9 cellular contexts compared by ENCODE assay signal in the genomic region with DNA sequence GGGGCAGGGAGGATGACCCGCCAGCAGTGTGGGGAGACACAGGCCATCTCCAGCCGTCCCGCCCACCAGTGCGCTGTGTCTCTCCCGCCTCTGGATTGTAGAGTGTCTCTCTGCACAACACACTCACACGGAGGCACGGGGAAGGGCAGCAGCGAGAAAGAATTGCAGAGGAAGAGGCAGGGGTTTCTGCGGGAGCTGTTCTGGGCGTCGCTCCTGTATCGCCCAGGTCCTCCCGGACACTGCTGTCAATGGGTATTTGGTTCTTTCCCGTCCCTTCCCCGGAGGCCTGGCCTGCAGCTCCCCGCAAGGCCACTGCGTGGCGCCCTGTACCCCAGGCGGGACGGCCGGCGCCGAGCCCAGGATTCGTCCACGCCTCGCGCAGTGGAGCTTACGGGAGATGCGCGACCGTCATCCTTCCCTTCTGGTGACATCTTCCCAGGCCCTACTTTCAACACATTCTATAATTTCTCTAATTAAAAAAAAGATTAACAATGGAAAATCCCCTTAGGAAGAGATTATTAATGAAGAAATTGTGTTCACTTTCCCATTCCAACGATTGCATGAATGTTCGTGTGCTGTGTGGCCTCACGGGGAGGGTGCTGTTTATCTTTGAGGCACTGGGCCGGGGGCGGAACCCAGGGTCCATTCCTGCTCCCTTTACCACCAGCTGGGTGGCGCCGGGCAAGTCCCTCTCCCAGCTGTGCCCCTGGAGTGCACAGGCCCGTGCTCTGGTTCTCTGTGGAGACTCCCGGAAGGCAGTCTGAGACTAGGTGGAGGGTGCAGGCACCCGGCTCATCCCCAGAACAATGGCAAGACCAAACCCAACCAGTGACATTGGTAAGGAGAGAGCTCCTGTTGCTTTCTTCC.
DNase-seq lines count a peak whose midpoint lies in the region; ATAC-seq, FAIRE-seq and TF ChIP-seq lines count a peak whose summit lies in the region.
"Had no signal": no experiment of that assay in that cellular context is flagged by ENCODE, and none has a peak within 500 bp of the region (broad histone marks: within the 10 kb centered on the region; RNA-seq: fewer than 3 reads in every experiment).

No MANE protein-coding gene starts in this region.

- TF ChIP-seq POLR2A in gastrocnemius medialis (IDR thresholded peaks at IDR 0.05) = no peak

- H3K79me2 ChIP-seq in astrocyte (ENCODE audit: insufficient read depth, low read length) = no peaks in the 10 kb centered on the region

- no peaks in the 10 kb centered on the region for H3K36me3 Mint-ChIP-seq in astrocyte (ENCODE audit: low read depth, unreplicated experiment)
- no peaks in the 10 kb centered on the region for H3K36me3 Mint-ChIP-seq in CD8-positive, alpha-beta T cell

- CTCF ChIA-PET in A673 (lab: Charles Lee) (interaction anchor here (0.5 to 2.4 kb wide), 10 partner anchors 9 to 251 kb away, joined by 3 to 23 read pairs (median 4); no protein-coding TSS in a partner anchor), GM10248 (lab: Yijun Ruan, JAX) (interaction anchor here (0.8 to 2.5 kb wide), 4 partner anchors 13 to 232 kb away, joined by 3 to 9 read pairs (median 4); no protein-coding TSS in a partner anchor)
- CTCF ChIA-PET in CD8-positive, alpha-beta T cell (lab: Charles Lee) = no interaction called here

- peaks cover 62% of the 10 kb centered on the region for H3K27me3 ChIP-seq in A673 (replicated peaks; ENCODE audit: insufficient read depth, low read depth, low read length, poor library complexity)
- no peaks in the 10 kb centered on the region for H3K27me3 ChIP-seq in astrocyte (ENCODE audit: insufficient read depth, low read length)
- H3K27me3 ChIP-seq in gastrocnemius medialis = peaks cover 6 to 13% (median 10%) of the 10 kb centered on the region in 3 donors
- H3K27me3 ChIP-seq in CD8-positive, alpha-beta T cell (ENCODE audit: insufficient read depth, low read length) = no peaks in the 10 kb centered on the region

- H3K36me3 ChIP-seq in A673 (ENCODE audit: insufficient read depth, low read length, poor library complexity, severe bottlenecking) = no peaks in the 10 kb centered on the region
- no peaks in the 10 kb centered on the region for H3K36me3 ChIP-seq in astrocyte (ENCODE audit: insufficient read depth, low read length)
- no peaks in the 10 kb centered on the region for H3K36me3 ChIP-seq in gastrocnemius medialis
- H3K36me3 ChIP-seq in CD8-positive, alpha-beta T cell (ENCODE audit: insufficient read depth, low read length) = no peaks in the 10 kb centered on the region

- no peaks in the 10 kb centered on the region for H3K9me3 ChIP-seq in A673 (ENCODE audit: low read depth, low read length, poor library complexity, severe bottlenecking)
- no peaks in the 10 kb centered on the region for H3K9me3 ChIP-seq in astrocyte (ENCODE audit: insufficient read depth, low read depth, low read length)
- H3K9me3 ChIP-seq in gastrocnemius medialis = no peaks in the 10 kb centered on the region
- H3K9me3 ChIP-seq in CD8-positive, alpha-beta T cell (ENCODE audit: low read length) = no peaks in the 10 kb centered on the region

- H3K4me2 ChIP-seq in astrocyte (ENCODE audit: low read length) = no peak overlapping the region

- peak overlapping the region; percentile 47 for H3K27ac Mint-ChIP-seq in astrocyte (ENCODE audit: unreplicated experiment)
- no peak overlapping the region for H3K27ac Mint-ChIP-seq in CD8-positive, alpha-beta T cell

- intact Hi-C loops in A673 (cut with micrococcal nuclease; ENCODE audit: unreplicated experiment) (loop anchor here (1.0 kb wide), 2 partner anchors 198 to 230 kb away; no protein-coding TSS in a partner anchor), gastrocnemius medialis (cut with DNase I; ENCODE audit: low total_unique reads) (no loop called here)
- intact Hi-C loops in CD8-positive, alpha-beta T cell (cut with DNase I, micrococcal nuclease) = no loop called here

- H3K4me1 Mint-ChIP-seq in astrocyte (ENCODE audit: low read depth, unreplicated experiment) = peaks cover 2% of the 10 kb centered on the region
- no peaks in the 10 kb centered on the region for H3K4me1 Mint-ChIP-seq in CD8-positive, alpha-beta T cell (ENCODE audit: low read depth)

- H3K27me3 Mint-ChIP-seq in astrocyte (ENCODE audit: low read depth, unreplicated experiment) = peaks cover 80% of the 10 kb centered on the region
- H3K27me3 Mint-ChIP-seq in CD8-positive, alpha-beta T cell (ENCODE audit: low read depth) = peaks cover 9% of the 10 kb centered on the region

- no peak overlapping the region for H3K9ac ChIP-seq in astrocyte (ENCODE audit: low read length)

- H3K4me1 ChIP-seq in A673 (ENCODE audit: insufficient read depth, low read length, poor library complexity, severe bottlenecking) = no peaks in the 10 kb centered on the region
- no peaks in the 10 kb centered on the region for H3K4me1 ChIP-seq in astrocyte (ENCODE audit: insufficient read depth, low read length)
- H3K4me1 ChIP-seq in gastrocnemius medialis = no peaks in the 10 kb centered on the region
- no peaks in the 10 kb centered on the region for H3K4me1 ChIP-seq in CD8-positive, alpha-beta T cell (ENCODE audit: insufficient read depth, low read length)

- POLR2A ChIA-PET in A673 (lab: Charles Lee; ENCODE audit: low non-redundant PET) = no interaction called here
- POLR2A ChIA-PET in GM10248 (lab: Yijun Ruan, JAX) = no interaction called here
- POLR2A ChIA-PET in CD8-positive, alpha-beta T cell (lab: Charles Lee) = no interaction called here

- H4K20me1 ChIP-seq in astrocyte (ENCODE audit: insufficient read depth, low read length) = no peaks in the 10 kb centered on the region

- no peak overlapping the region for H2AFZ ChIP-seq in astrocyte (ENCODE audit: low read depth, low read length)

- no peak overlapping the region for H3K27ac ChIP-seq in A673 (ENCODE audit: low read depth, low read length, poor library complexity, severe bottlenecking)
- no peak overlapping the region for H3K27ac ChIP-seq in astrocyte (ENCODE audit: low read depth, low read length)
- H3K27ac ChIP-seq in gastrocnemius medialis = no peak overlapping the region
- no peak overlapping the region for H3K27ac ChIP-seq in CD8-positive, alpha-beta T cell (ENCODE audit: low read depth, low read length)

- H3K4me3 ChIP-seq in A673 (ENCODE audit: low read depth, low read length, poor library complexity, severe bottlenecking) (no peak overlapping the region), astrocyte (ENCODE audit: insufficient read depth, low read depth, low read length) (no peak overlapping the region), gastrocnemius medialis (no peak overlapping the region)
- H3K4me3 ChIP-seq in CD8-positive, alpha-beta T cell (ENCODE audit: low read depth, low read length) = no peak overlapping the region

- DNase-seq in A673 (ENCODE audit: low spot score) (peak; percentile 69), GM10248 (ENCODE audit: extremely low spot score) (no peak), astrocyte (ENCODE audit: low read depth) (no peak), kidney tubule cell (ENCODE audit: low spot score) (peak; percentile 43), DMS153 treated with DMSO at 0.1 percent for 48 hours (lab: John Stamatoyannopoulos, UW; ENCODE audit: unreplicated experiment) (no peak), MV-4-11 (lab: John Stamatoyannopoulos, UW) (no peak), gastrocnemius medialis (no peak)
- no peak for DNase-seq in CD8-positive, alpha-beta T cell
- DNase-seq: OCI-M1 had no signal

- no peaks in the 10 kb centered on the region for H3K9me3 Mint-ChIP-seq in astrocyte (ENCODE audit: unreplicated experiment)
- H3K9me3 Mint-ChIP-seq in CD8-positive, alpha-beta T cell = no peaks in the 10 kb centered on the region

- no peak for ATAC-seq in gastrocnemius medialis
- ATAC-seq in CD8-positive, alpha-beta T cell = no peak

- BruUV-seq in A673 (replicated peaks; lab: Mats Ljungman, UMichigan) = no TSS peak

- in situ Hi-C loops in gastrocnemius medialis (cut with MboI; ENCODE audit: low sequenced_read_pairs in 4 of 4) = no loop called here

- TF ChIP-seq CTCF in A673 (conservative IDR thresholded peaks at IDR 0.05; ENCODE audit: low read depth, low read length) (peak; percentile 89), GM10248 (IDR thresholded peaks at IDR 0.05; ENCODE audit: control extremely low read depth, extremely low read depth, low read depth, missing control alignments) (peak; percentile 20), astrocyte (IDR thresholded peaks at IDR 0.05; ENCODE audit: insufficient read depth, low read depth, low read length) (peak; percentile 39), gastrocnemius medialis (IDR thresholded peaks at IDR 0.05 in 4 of 5, conservative IDR thresholded peaks at IDR 0.05 in 1 of 5) (peak in 1 of 5 experiments; percentile 14)
- TF ChIP-seq CTCF in CD8-positive, alpha-beta T cell (IDR thresholded peaks at IDR 0.05) = no peak

- no peak overlapping the region for H3K4me3 Mint-ChIP-seq in astrocyte (ENCODE audit: unreplicated experiment)
- H3K4me3 Mint-ChIP-seq in CD8-positive, alpha-beta T cell = no peak overlapping the region

- no peak for FAIRE-seq in astrocyte (lab: Jason Lieb, UNC)

Comparison
In these comparisons a context has a peak if more than half of its experiments do, and no peak if none do; other contexts are left out.
1. DNase-seq: peak in A673 (single experiment) and kidney tubule cell (single experiment); none in GM10248 (single experiment), astrocyte (single experiment), DMS153 treated with DMSO at 0.1 percent for 48 hours (single experiment), MV-4-11 (single experiment), gastrocnemius medialis (0 of 2) and CD8-positive, alpha-beta T cell (0 of 7).